Comparison of ENCODE assay signal across 8 cellular contexts in the genomic region with DNA sequence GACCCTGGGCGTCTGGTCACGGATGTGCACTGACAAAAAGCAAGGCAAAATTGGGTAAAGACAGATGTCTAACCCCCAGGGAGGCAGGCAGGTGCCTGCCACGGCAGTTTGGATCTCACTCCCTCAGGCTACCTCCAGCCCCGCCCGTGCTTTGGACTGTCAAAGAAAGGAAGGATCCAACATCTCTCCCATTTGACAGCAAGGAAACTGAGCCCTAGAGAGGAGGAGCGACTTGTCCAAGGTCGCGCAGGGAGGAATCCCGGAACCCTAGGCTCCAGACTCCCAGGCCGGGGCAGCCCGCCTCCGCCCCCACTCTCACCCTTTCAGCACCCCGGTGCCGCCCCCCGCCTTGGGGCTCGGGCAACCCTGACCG. TPM values are rescaled to one million over a fixed set of nuclear protein-coding genes. Genes with fewer than 3 reads are reported as not detected.
DNase-seq lines count a peak whose midpoint lies in the region; ATAC-seq, FAIRE-seq and TF ChIP-seq lines count a peak whose summit lies in the region.

No MANE protein-coding gene starts in this region.

- peaks cover 0 to 4% (median 0%) of the 10 kb centered on the region in 4 experiments; a peak in 1 of 8 replicates for H3K36me3 ChIP-seq in H1 (ENCODE audit: control insufficient read depth in 2 of 4, insufficient read depth in 4 of 4, low read length in 3 of 4)

- no peak for TF ChIP-seq POLR2A in H1 (IDR thresholded peaks at IDR 0.05; ENCODE audit: control extremely low read depth in 1 of 2, low read depth in 2 of 2, low read length in 2 of 2)

- DNase-seq in AG04450 (ENCODE audit: low read depth, low spot score) = no peak
- peak; percentile 72 for DNase-seq in NCI-H748 treated with DMSO at 0.1 percent for 48 hours (lab: John Stamatoyannopoulos, UW)
- no peak for DNase-seq in H1 (ENCODE audit: low read depth in 1 of 2, low spot score in 2 of 2)
- no peak for DNase-seq in natural killer cell treated with Interleukin-12 subunit alpha and Interleukin-12 subunit beta and Interleukin-15 and Interleukin-18, amount 100 ng/mL, for 72 hours (ENCODE audit: low spot score)
- no peak for DNase-seq in activated CD8-positive, alpha-beta memory T cell treated with anti-CD3 and anti-CD28 coated beads for 24 hours
- DNase-seq in NCI-H446 (lab: John Stamatoyannopoulos, UW) = no peak

- H2AK5ac ChIP-seq in H1 (ENCODE audit: low read depth, low read length) = no peak overlapping the region

- no peak overlapping the region for H4K5ac ChIP-seq in H1 (ENCODE audit: insufficient read length, low read depth, low read length)

- FAIRE-seq in H1 (lab: Jason Lieb, UNC) = no peak

- POLR2A ChIA-PET in AG04450 (lab: Yijun Ruan, JAX) (no interaction called here), H1 (lab: Charles Lee; ENCODE audit: partially characterized antibody) (no interaction called here)

- H3K4ac ChIP-seq in H1 (replicated peaks; ENCODE audit: insufficient read length, low read depth, low read length) = no peak overlapping the region

- peaks cover 0 to 2% (median 0%) of the 10 kb centered on the region in 4 experiments; a peak in 2 of 7 replicates for H3K4me1 ChIP-seq in H1 (replicated peaks in 1 of 4; ENCODE audit: control insufficient read depth in 3 of 4, insufficient read depth in 4 of 4, low read length in 3 of 4)

- no peak overlapping the region; the same call in 1 of the 2 replicates for H2BK5ac ChIP-seq in H1 (ENCODE audit: low read depth, low read length)

- H3K79me1 ChIP-seq in H1 (ENCODE audit: low read depth, low read length) = no peaks in the 10 kb centered on the region

- peak overlapping the region; percentile 88 for H3K4me3 Mint-ChIP-seq in natural killer cell treated with Interleukin-12 subunit alpha and Interleukin-12 subunit beta and Interleukin-15 and Interleukin-18, amount 100 ng/mL, for 72 hours

- H3K27me3 ChIP-seq in AG04450 (ENCODE audit: control insufficient read depth, insufficient read depth, low read length) = no peaks in the 10 kb centered on the region
- H3K27me3 ChIP-seq in H1 (replicated peaks in 1 of 4; ENCODE audit: control insufficient read depth in 3 of 4, extremely low read depth in 1 of 4, insufficient read depth in 3 of 4, low read length in 3 of 4) = no peaks in the 10 kb centered on the region; a peak in 1 of 7 replicates

- peak overlapping the region; percentile 68; the same call in 1 of the 2 replicates for H4K8ac ChIP-seq in H1 (ENCODE audit: extremely low read depth, insufficient read depth, low read length)

- 0 out of 2 replicates have a peak, but pooled peaks cover 4% of the 10 kb centered on the region for H3K23me2 ChIP-seq in H1 (ENCODE audit: low read depth, low read length)

- H3K4me1 Mint-ChIP-seq in natural killer cell treated with Interleukin-12 subunit alpha and Interleukin-12 subunit beta and Interleukin-15 and Interleukin-18, amount 100 ng/mL, for 72 hours (ENCODE audit: low read depth in 2 of 2) = peaks cover 23 to 30% of the 10 kb centered on the region in 2 donors

- H2BK20ac ChIP-seq in H1 (ENCODE audit: low read length) = no peak overlapping the region

- H2BK120ac ChIP-seq in H1 (replicated peaks; ENCODE audit: low read depth, low read length) = no peak overlapping the region

- no peaks in the 10 kb centered on the region for H4K20me1 ChIP-seq in H1 (replicated peaks in 1 of 2; ENCODE audit: control insufficient read depth in 1 of 2, insufficient read depth in 2 of 2, low read length in 2 of 2)

- peak overlapping the region; percentile 77 to 80 for H3K4me2 ChIP-seq in H1 (ENCODE audit: insufficient read depth in 1 of 2, low read depth in 2 of 2, low read length in 2 of 2)

- peak overlapping the region; percentile 92 to 98 for H3K27ac Mint-ChIP-seq in natural killer cell treated with Interleukin-12 subunit alpha and Interleukin-12 subunit beta and Interleukin-15 and Interleukin-18, amount 100 ng/mL, for 72 hours

- TF ChIP-seq CTCF in AG04450 (IDR thresholded peaks at IDR 0.05; ENCODE audit: low read depth, low read length) (no peak), H1 (IDR thresholded peaks at IDR 0.05; ENCODE audit: control extremely low read depth in 1 of 3, insufficient read depth in 1 of 3, low read depth in 1 of 3, low read length in 3 of 3) (no peak)

- H3K9me3 Mint-ChIP-seq in natural killer cell treated with Interleukin-12 subunit alpha and Interleukin-12 subunit beta and Interleukin-15 and Interleukin-18, amount 100 ng/mL, for 72 hours = no peaks in the 10 kb centered on the region

- peaks cover 12% of the 10 kb centered on the region for H3K36me3 Mint-ChIP-seq in natural killer cell treated with Interleukin-12 subunit alpha and Interleukin-12 subunit beta and Interleukin-15 and Interleukin-18, amount 100 ng/mL, for 72 hours

- no peak for TF ChIP-seq RAD21 in H1 (IDR thresholded peaks at IDR 0.05 in 1 of 2, conservative IDR thresholded peaks at IDR 0.05 in 1 of 2; ENCODE audit: low read depth in 2 of 2, low read length in 2 of 2)

- H2BK12ac ChIP-seq in H1 (ENCODE audit: low read depth, low read length) = no peak overlapping the region

- no peaks in the 10 kb centered on the region for H3K79me2 ChIP-seq in H1 (ENCODE audit: control insufficient read depth in 1 of 2, insufficient read depth in 2 of 2, low read length in 2 of 2)

- H2AFZ ChIP-seq in H1 (ENCODE audit: low read length) = no peak overlapping the region

- peak overlapping the region; percentile 90 for H3K27ac ChIP-seq in AG04450 (ENCODE audit: low read depth, low read length)
- peak overlapping the region; percentile 69; the same call in 1 of the 2 replicates for H3K27ac ChIP-seq in H1 (ENCODE audit: low read depth, low read length)

- no peaks in the 10 kb centered on the region; the same call in 1 of the 2 replicates for H3K9me3 ChIP-seq in AG04450 (ENCODE audit: control insufficient read depth, insufficient read depth, low read length)
- no peaks in the 10 kb centered on the region for H3K9me3 ChIP-seq in H1 (ENCODE audit: insufficient read depth in 2 of 2, low read depth in 1 of 2, low read length in 1 of 2)

- H3K23ac ChIP-seq in H1 (ENCODE audit: insufficient read length) = no peak overlapping the region

- peak overlapping the region; percentile 42 to 70 (median 56) for H3K9ac ChIP-seq in H1 (replicated peaks in 1 of 4; ENCODE audit: extremely low read depth in 1 of 4, low read depth in 3 of 4, low read length in 3 of 4)

- 8% methylated on average over 11 of the region's 17 CpGs; no CpG with 5 or more reads in 1 of the 2 experiments for WGBS in H1 (ENCODE audit: extremely low coverage in 1 of 2, insufficient coverage in 1 of 2, insufficient read length in 1 of 2, insufficient replicate concordance in 2 of 2, low coverage in 1 of 2, low lambda C conversion rate in 2 of 2, missing lambda C conversion rate in 1 of 2), 2 experiments

- peak overlapping the region; percentile 83 for H3K4me3 ChIP-seq in AG04450 (ENCODE audit: low read depth, low read length)
- peak overlapping the region; percentile 58 to 89 (median 80) for H3K4me3 ChIP-seq in H1 (ENCODE audit: extremely low read depth in 1 of 4, insufficient read depth in 2 of 4, low read depth in 3 of 4, low read length in 4 of 4)

- no peak overlapping the region for H4K91ac ChIP-seq in H1 (replicated peaks; ENCODE audit: insufficient read length, low read length)

- H3K56ac ChIP-seq in H1 (replicated peaks; ENCODE audit: insufficient read length, low read depth, low read length) = no peak overlapping the region

- 0 out of 2 replicates have a peak overlapping the region, but pooled peaks have one; percentile 55 for H3K18ac ChIP-seq in H1 (ENCODE audit: extremely low read depth, low read length)

- CTCF ChIA-PET in AG04450 (lab: Charles Lee) = interaction anchor here (1.3 kb wide), 1 partner anchor 46 kb away, joined by 3 read pairs; no protein-coding TSS in a partner anchor
- CTCF ChIA-PET in H1 (lab: Charles Lee; ENCODE audit: partially characterized antibody) = no interaction called here

- H2BK15ac ChIP-seq in H1 (ENCODE audit: low read length) = no peak overlapping the region

- no peak overlapping the region for H3K14ac ChIP-seq in H1 (ENCODE audit: insufficient read length)

- no peaks in the 10 kb centered on the region for H3K27me3 Mint-ChIP-seq in natural killer cell treated with Interleukin-12 subunit alpha and Interleukin-12 subunit beta and Interleukin-15 and Interleukin-18, amount 100 ng/mL, for 72 hours

- ATAC-seq in GM18517 (IDR thresholded peaks at IDR 0.05; ENCODE audit: unreplicated experiment) = peak; percentile 33
- ATAC-seq in HG02970 (IDR thresholded peaks at IDR 0.05; ENCODE audit: low FRiP score, unreplicated experiment) = peak; percentile 1
- ATAC-seq in natural killer cell treated with Interleukin-12 subunit alpha and Interleukin-12 subunit beta and Interleukin-15 and Interleukin-18, amount 100 ng/mL, for 72 hours = peak; percentile 58 to 66

- TF ChIP-seq EP300 in H1 (IDR thresholded peaks at IDR 0.05; ENCODE audit: borderline replicate concordance in 1 of 2, low read depth in 2 of 2, low read length in 2 of 2) = no peak

TF ChIP-seq in H1, 55 proteins besides CTCF, POLR2A, EP300 and RAD21 (continues in another document):
- TF ChIP-seq SAP30 (IDR thresholded peaks at IDR 0.05; ENCODE audit: insufficient read depth, insufficient replicate concordance, low read length) (peak; percentile 79), ASH2L (IDR thresholded peaks at IDR 0.05; ENCODE audit: low read length) (no peak), SIN3A (conservative IDR thresholded peaks at IDR 0.05 in 1 of 2, IDR thresholded peaks at IDR 0.05 in 1 of 2; ENCODE audit: low read depth in 1 of 2, low read length in 2 of 2) (peak; percentile 76 to 87; a peak in 3 of 4 replicates), PHF8 (conservative IDR thresholded peaks at IDR 0.05; ENCODE audit: low read depth, low read length) (peak; percentile 57), HDAC2 (IDR thresholded peaks at IDR 0.05; ENCODE audit: borderline replicate concordance in 1 of 2, low read depth in 2 of 2, low read length in 2 of 2) (peak in 1 of 2 experiments; percentile 36; a peak in 1 of 4 replicates), YY1 (IDR thresholded peaks at IDR 0.05; ENCODE audit: low read depth, low read length) (no peak), TAF7 (optimal IDR thresholded peaks at IDR 0.05; ENCODE audit: borderline replicate concordance, low read depth, low read length) (peak; percentile 8)

RNA-seq across cellular contexts. Expression of a gene that starts 0.4 kb away (rescaled TPM):
- 12.0 and 13.1 TPM in 2 replicates for polyA plus RNA-seq in AG04450 (2011; rRNA removed)
- polyA minus RNA-seq in AG04450 (2011; rRNA and poly(A)+ RNA removed) = 8.0 and 9.3 TPM in 2 replicates
- total RNA-seq in H1 (2021; fragmentation: NEBNext Ultra II Directional; extraction: Animal tissue kit (Norgen Biotek cat#: 25700)) = 6.5 and 9.6 TPM in 2 replicates
- 4.8 and 6.3 TPM in 2 replicates for polyA plus RNA-seq in H1 (2011; rRNA removed)
- polyA plus RNA-seq in H1 (2011; cell fraction: cytosol; rRNA removed) = 6.3 TPM
- polyA plus RNA-seq in H1 (2011; cell fraction: nucleus; rRNA removed) = 12.7 TPM
- polyA plus RNA-seq in H1 (2012, experiment 1 of 2) = 3.9 to 5.7 TPM (median 4.7 TPM) in 4 replicates
- 0.30 TPM for polyA plus RNA-seq in H1 (2012, experiment 2 of 2)
- 4.8 TPM for polyA plus RNA-seq in H1 (2013, experiment 1 of 2)
- 5.5 TPM for polyA plus RNA-seq in H1 (2013, experiment 2 of 2)
- polyA minus RNA-seq in H1 (2011; rRNA and poly(A)+ RNA removed) = 6.0 and 11.7 TPM in 2 replicates
- 4.1 TPM for polyA minus RNA-seq in H1 (2011; cell fraction: cytosol; rRNA and poly(A)+ RNA removed)
- polyA minus RNA-seq in H1 (2011; cell fraction: nucleus; rRNA and poly(A)+ RNA removed) = 7.7 TPM
- 10 to 100 TPM; 22.1 to 22.6 TPM for total RNA-seq in natural killer cell treated with Interleukin-12 subunit alpha and Interleukin-12 subunit beta and Interleukin-15 and Interleukin-18, amount 100 ng/mL, for 72 hours

Comparison
In these comparisons a context has a peak if more than half of its experiments do, and no peak if none do; other contexts are left out.
1. ATAC-seq: peak in every context shown above with its lines; median percentile 62 in natural killer cell treated with Interleukin-12 subunit alpha and Interleukin-12 subunit beta and Interleukin-15 and Interleukin-18, amount 100 ng/mL, for 72 hours; 33 in GM18517; 1 in HG02970.